ENCODE assay signal across 8 cellular contexts in the genomic region with DNA sequence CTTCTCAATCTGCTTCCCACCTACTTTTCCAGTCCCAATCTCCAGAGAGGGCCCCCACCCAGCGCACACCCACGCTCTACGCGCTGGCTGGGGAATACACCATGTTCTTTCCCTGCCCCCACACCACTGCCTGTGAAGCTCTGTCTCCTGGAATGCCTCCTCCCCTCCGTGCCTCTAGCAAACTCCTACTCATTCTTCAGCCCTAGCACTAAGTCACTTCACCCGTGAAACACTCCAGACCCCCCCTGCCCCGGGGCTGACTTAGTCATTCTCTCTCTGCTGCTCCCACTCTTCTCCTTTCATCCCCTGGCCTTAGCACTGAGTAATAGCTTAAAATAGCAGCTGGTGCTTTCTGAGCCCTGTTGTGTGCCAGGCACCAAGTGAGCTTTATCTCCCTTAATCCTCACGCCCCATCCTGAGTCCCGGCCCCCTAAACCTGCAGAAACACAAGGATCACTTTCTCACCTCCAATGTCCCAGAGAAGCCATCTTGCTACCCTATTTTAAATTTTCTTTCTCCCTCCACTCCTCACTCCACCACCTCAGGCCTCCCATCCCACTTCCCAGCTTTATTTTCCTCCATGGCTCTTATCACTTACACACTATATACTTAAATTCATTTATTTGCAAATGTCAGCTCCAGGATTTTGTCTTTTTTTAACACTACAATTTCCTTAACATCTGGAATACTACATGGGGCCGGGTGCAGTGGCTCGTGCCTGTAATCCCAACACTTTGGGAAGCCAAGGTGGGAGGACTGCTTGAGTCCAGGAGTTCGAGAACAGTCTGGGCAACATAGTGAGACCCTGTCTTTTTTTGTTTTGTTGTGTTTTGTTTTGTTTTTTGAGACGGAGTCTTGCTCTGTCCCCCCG. TPM values are rescaled to one million over a fixed set of nuclear protein-coding genes. Genes with fewer than 3 reads are reported as not detected.
A peak's percentile ranks its signal among the peaks of the same experiment; 100 is the strongest.
DNase-seq lines count a peak whose midpoint lies in the region; ATAC-seq and TF ChIP-seq lines count a peak whose summit lies in the region.

No MANE protein-coding gene starts in this region.

- DNase-seq in GM13976 (ENCODE audit: low spot score), result peak; percentile 44
- DNase-seq in epidermal melanocyte (ENCODE audit: insufficient read length, low spot score), result peak; percentile 37
- DNase-seq in testis, result peak; percentile 95
- no peak for DNase-seq in medulla oblongata (ENCODE audit: extremely low spot score)
- no peak for DNase-seq in T-helper 9 cell
- DNase-seq in NCI-H510A (lab: John Stamatoyannopoulos, UW), result no peak

- H2AFZ ChIP-seq in neuron (ENCODE audit: low read depth, low read length), result peak overlapping the region; percentile 72

- H3K36me3 ChIP-seq in neuron (ENCODE audit: insufficient read depth, low read length), result no peaks in the 10 kb centered on the region
- no peaks in the 10 kb centered on the region for H3K36me3 ChIP-seq in testis (ENCODE audit: low read depth, missing control alignments)

- H3K4me1 ChIP-seq in neuron (ENCODE audit: insufficient read depth, low read length) (peaks cover 19% of the 10 kb centered on the region), testis (peaks cover 46% of the 10 kb centered on the region)

- WGBS in testis, 2 donors, result 44 to 52% methylated on average over 14 of the region's 14 CpGs

- H3K27ac ChIP-seq in testis, result peak overlapping the region; percentile 67 to 87

- in situ Hi-C loops in GM13976 (cut with MboI; ENCODE audit: low sequenced_read_pairs, unreplicated experiment), result no loop called here

- peak overlapping the region; percentile 6 for H3K4me3 ChIP-seq in neuron (ENCODE audit: low read length)
- no peak overlapping the region for H3K4me3 ChIP-seq in testis

- intact Hi-C loops in testis (cut with DNase I; ENCODE audit: low total_unique reads), result no loop called here

- H3K9me3 ChIP-seq in neuron (ENCODE audit: low read length) (no peaks in the 10 kb centered on the region), testis (no peaks in the 10 kb centered on the region)

- peak; percentile 98 for ATAC-seq in SK-N-SH treated with all-trans-retinoic acid at 6 μM for 48 hours

- TF ChIP-seq CTCF in GM13976 (IDR thresholded peaks at IDR 0.05; ENCODE audit: borderline replicate concordance, control extremely low read depth, extremely low read depth, insufficient read depth, missing control alignments) (no peak), testis (IDR thresholded peaks at IDR 0.05) (no peak)

- no peaks in the 10 kb centered on the region for H3K27me3 ChIP-seq in neuron (ENCODE audit: insufficient read depth, low read length)
- no peaks in the 10 kb centered on the region for H3K27me3 ChIP-seq in testis

- TF ChIP-seq POLR2A in testis (IDR thresholded peaks at IDR 0.05), result no peak

TF ChIP-seq in SK-N-SH treated with all-trans-retinoic acid at 6 μM for 48 hours, 23 proteins besides CTCF, POLR2A, EP300 and RAD21:
- no peak for TF ChIP-seq ARNTL (CRISPR knock-in tag; IDR thresholded peaks at IDR 0.05; ENCODE audit: borderline replicate concordance, low read depth)
- TF ChIP-seq, protein P1, sequence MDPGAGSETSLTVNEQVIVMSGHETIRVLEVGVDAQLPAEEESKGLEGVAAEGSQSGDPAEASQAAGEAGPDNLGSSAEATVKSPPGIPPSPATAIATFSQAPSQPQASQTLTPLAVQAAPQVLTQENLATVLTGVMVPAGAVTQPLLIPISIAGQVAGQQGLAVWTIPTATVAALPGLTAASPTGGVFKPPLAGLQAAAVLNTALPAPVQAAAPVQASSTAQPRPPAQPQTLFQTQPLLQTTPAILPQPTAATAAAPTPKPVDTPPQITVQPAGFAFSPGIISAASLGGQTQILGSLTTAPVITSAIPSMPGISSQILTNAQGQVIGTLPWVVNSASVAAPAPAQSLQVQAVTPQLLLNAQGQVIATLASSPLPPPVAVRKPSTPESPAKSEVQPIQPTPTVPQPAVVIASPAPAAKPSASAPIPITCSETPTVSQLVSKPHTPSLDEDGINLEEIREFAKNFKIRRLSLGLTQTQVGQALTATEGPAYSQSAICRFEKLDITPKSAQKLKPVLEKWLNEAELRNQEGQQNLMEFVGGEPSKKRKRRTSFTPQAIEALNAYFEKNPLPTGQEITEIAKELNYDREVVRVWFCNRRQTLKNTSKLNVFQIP (CRISPR knock-in tag; IDR thresholded peaks at IDR 0.05; ENCODE audit: borderline replicate concordance, low read depth), result 0 out of 2 replicates have a peak, but pooled peaks have one; percentile 12
- TF ChIP-seq ZNF565 (CRISPR knock-in tag; conservative IDR thresholded peaks at IDR 0.05; ENCODE audit: low read depth), result no peak
- TF ChIP-seq, protein P2, sequence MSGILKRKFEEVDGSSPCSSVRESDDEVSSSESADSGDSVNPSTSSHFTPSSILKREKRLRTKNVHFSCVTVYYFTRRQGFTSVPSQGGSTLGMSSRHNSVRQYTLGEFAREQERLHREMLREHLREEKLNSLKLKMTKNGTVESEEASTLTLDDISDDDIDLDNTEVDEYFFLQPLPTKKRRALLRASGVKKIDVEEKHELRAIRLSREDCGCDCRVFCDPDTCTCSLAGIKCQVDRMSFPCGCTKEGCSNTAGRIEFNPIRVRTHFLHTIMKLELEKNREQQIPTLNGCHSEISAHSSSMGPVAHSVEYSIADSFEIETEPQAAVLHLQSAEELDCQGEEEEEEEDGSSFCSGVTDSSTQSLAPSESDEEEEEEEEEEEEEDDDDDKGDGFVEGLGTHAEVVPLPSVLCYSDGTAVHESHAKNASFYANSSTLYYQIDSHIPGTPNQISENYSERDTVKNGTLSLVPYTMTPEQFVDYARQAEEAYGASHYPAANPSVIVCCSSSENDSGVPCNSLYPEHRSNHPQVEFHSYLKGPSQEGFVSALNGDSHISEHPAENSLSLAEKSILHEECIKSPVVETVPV (CRISPR knock-in tag; IDR thresholded peaks at IDR 0.05), result no peak
- no peak for TF ChIP-seq ZNF70 (CRISPR knock-in tag; IDR thresholded peaks at IDR 0.05)
- TF ChIP-seq ZC3H10 (CRISPR knock-in tag; IDR thresholded peaks at IDR 0.05), result no peak
- TF ChIP-seq, protein P3, sequence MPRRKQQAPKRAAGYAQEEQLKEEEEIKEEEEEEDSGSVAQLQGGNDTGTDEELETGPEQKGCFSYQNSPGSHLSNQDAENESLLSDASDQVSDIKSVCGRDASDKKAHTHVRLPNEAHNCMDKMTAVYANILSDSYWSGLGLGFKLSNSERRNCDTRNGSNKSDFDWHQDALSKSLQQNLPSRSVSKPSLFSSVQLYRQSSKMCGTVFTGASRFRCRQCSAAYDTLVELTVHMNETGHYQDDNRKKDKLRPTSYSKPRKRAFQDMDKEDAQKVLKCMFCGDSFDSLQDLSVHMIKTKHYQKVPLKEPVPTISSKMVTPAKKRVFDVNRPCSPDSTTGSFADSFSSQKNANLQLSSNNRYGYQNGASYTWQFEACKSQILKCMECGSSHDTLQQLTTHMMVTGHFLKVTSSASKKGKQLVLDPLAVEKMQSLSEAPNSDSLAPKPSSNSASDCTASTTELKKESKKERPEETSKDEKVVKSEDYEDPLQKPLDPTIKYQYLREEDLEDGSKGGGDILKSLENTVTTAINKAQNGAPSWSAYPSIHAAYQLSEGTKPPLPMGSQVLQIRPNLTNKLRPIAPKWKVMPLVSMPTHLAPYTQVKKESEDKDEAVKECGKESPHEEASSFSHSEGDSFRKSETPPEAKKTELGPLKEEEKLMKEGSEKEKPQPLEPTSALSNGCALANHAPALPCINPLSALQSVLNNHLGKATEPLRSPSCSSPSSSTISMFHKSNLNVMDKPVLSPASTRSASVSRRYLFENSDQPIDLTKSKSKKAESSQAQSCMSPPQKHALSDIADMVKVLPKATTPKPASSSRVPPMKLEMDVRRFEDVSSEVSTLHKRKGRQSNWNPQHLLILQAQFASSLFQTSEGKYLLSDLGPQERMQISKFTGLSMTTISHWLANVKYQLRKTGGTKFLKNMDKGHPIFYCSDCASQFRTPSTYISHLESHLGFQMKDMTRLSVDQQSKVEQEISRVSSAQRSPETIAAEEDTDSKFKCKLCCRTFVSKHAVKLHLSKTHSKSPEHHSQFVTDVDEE (CRISPR knock-in tag; IDR thresholded peaks at IDR 0.05), result no peak
- TF ChIP-seq ISL1 (CRISPR knock-in tag; IDR thresholded peaks at IDR 0.05), result 0 out of 2 replicates have a peak, but pooled peaks have one; percentile 24
- peak; percentile 100 for TF ChIP-seq ZFP3 (CRISPR knock-in tag; IDR thresholded peaks at IDR 0.05)
- no peak for TF ChIP-seq ESRRG (CRISPR knock-in tag; IDR thresholded peaks at IDR 0.05)
TF ChIP-seq in SK-N-SH treated with all-trans-retinoic acid at 6 μM for 48 hours: peak in this region for 3.

RNA-seq across cellular contexts. Expression of a gene that starts 6.3 kb away (rescaled TPM):
- total RNA-seq in testis, result 10 to 100 TPM; 15.4 to 17.0 TPM
- 3.8 TPM for polyA plus RNA-seq in testis (ENCODE audit: insufficient read depth, low read depth, low replicate concordance)

RNA-seq across cellular contexts. Expression of a gene that starts 33.7 kb away (rescaled TPM):
- 10 to 100 TPM; 22.1 to 26.9 TPM for total RNA-seq in testis
- 11.3 TPM for polyA plus RNA-seq in testis (ENCODE audit: insufficient read depth, low read depth, low replicate concordance)

Comparison
In these comparisons a context has a peak if more than half of its experiments do, and no peak if none do; other contexts are left out.
1. DNase-seq: peak in GM13976 (single experiment), epidermal melanocyte (single experiment) and testis (single experiment); none in medulla oblongata (single experiment), T-helper 9 cell (single experiment) and NCI-H510A (single experiment).